1 cellular context compared by ENCODE assay signal in genomic region chr22:29233503-29233902, GRCh38.
TF ChIP-seq lines count a peak whose summit lies in the region.

No MANE protein-coding gene starts in this region.

TF ChIP-seq in HepG2, 621 proteins besides CTCF, POLR2A, EP300 and RAD21:
- no peak for TF ChIP-seq HOXD1 (CRISPR knock-in tag; IDR thresholded peaks at IDR 0.05)
- no peak for TF ChIP-seq ZNF354B (CRISPR knock-in tag; IDR thresholded peaks at IDR 0.05)
- no peak for TF ChIP-seq GATA4 (IDR thresholded peaks at IDR 0.05; ENCODE audit: borderline replicate concordance, low read depth)
- TF ChIP-seq TP53 (CRISPR knock-in tag; conservative IDR thresholded peaks at IDR 0.05): no peak
- no peak for TF ChIP-seq ADNP (CRISPR knock-in tag; IDR thresholded peaks at IDR 0.05)
- TF ChIP-seq ZNF512 (CRISPR knock-in tag; IDR thresholded peaks at IDR 0.05): no peak
- no peak for TF ChIP-seq IRF1 (CRISPR knock-in tag; IDR thresholded peaks at IDR 0.05; ENCODE audit: low read depth)
